Comparison of ENCODE assay signal across 1 cellular context in the genomic region with DNA sequence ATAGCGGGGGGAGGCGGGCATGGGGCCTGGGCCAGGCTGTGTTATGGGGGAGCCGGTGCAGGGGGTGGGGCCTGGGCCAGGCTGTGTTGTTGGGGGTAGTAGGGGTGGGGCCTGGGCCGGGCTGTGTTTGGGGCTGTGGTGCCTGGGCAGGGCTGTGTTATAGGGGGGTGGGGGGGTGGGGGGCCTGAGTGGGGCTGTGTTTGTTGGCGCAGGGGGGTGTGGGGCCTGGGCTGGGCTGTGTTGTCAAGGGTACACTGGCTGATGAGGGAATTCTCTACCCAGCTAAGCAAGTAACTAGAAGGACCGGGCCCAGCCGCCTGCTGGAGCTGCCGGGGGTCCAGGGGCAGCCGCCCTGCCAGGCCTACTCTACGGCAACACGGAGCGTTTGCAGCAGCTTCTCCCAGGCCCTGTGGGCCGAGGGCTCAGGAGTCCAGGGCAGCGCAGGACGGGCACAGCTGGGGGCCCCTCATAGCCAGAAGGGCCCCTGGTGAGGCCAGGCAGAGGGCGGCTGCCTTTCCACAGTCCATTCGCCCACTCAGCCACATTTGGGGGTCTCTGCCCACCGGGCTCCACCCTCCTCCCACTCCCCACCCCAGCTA.
TF ChIP-seq lines count a peak whose summit lies in the region.

No MANE protein-coding gene starts in this region.

TF ChIP-seq in IMR-90, 13 proteins besides CTCF, POLR2A, EP300 and RAD21:
- TF ChIP-seq, protein P1, sequence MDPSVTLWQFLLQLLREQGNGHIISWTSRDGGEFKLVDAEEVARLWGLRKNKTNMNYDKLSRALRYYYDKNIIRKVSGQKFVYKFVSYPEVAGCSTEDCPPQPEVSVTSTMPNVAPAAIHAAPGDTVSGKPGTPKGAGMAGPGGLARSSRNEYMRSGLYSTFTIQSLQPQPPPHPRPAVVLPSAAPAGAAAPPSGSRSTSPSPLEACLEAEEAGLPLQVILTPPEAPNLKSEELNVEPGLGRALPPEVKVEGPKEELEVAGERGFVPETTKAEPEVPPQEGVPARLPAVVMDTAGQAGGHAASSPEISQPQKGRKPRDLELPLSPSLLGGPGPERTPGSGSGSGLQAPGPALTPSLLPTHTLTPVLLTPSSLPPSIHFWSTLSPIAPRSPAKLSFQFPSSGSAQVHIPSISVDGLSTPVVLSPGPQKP (IDR thresholded peaks at IDR 0.05; ENCODE audit: borderline replicate concordance, low read depth, low read length), result no peak
- TF ChIP-seq, protein P2, sequence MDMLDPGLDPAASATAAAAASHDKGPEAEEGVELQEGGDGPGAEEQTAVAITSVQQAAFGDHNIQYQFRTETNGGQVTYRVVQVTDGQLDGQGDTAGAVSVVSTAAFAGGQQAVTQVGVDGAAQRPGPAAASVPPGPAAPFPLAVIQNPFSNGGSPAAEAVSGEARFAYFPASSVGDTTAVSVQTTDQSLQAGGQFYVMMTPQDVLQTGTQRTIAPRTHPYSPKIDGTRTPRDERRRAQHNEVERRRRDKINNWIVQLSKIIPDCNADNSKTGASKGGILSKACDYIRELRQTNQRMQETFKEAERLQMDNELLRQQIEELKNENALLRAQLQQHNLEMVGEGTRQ (IDR thresholded peaks at IDR 0.05; ENCODE audit: low read depth, low read length), result no peak
